Comparison of ENCODE assay signal across 9 cellular contexts in the genomic region with DNA sequence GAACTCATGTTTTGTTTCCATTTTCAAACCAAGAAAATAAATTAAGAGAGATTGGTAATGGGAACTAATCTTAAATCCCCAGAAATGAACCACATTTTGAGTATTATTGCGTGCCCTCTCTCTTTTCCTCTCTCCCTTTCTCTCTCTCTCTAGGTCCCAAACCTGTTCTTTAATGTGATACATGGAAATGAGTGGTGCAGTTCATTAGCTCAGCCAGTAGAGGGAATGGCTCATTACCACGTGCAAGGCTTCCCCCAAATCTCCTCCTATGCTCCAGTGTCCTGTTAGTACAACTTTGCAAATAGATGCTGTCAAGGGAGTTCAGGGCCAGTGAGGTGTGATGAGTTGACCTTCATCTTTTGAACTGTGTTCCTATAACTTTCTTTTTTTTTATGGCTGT.
A peak's percentile ranks its signal among the peaks of the same experiment; 100 is the strongest.
DNase-seq lines count a peak whose midpoint lies in the region; ATAC-seq and TF ChIP-seq lines count a peak whose summit lies in the region.
"Had no signal": no experiment of that assay in that cellular context is flagged by ENCODE, and none has a peak within 500 bp of the region (broad histone marks: within the 10 kb centered on the region; RNA-seq: fewer than 3 reads in every experiment).

No MANE protein-coding gene starts in this region.

- ATAC-seq in GM18867 (IDR thresholded peaks at IDR 0.05; ENCODE audit: unreplicated experiment) (peak; percentile 95), HG03342 (IDR thresholded peaks at IDR 0.05; ENCODE audit: unreplicated experiment) (peak; percentile 95), PC-3 (no peak)

- TF ChIP-seq POLR2A in prostate gland (IDR thresholded peaks at IDR 0.05), result no peak

- H3K36me3 Mint-ChIP-seq in Caco-2 (ENCODE audit: insufficient read depth, unreplicated experiment), result no peaks in the 10 kb centered on the region

- DNase-seq in Caco-2, result peak in 1 of 2 experiments; percentile 55
- peak; percentile 22 for DNase-seq in PC-3
- DNase-seq in epithelial cell of proximal tubule (ENCODE audit: low read depth), result no peak
- DNase-seq in prostate gland (ENCODE audit: low spot score), result no peak
- DNase-seq in NK-92 (lab: John Stamatoyannopoulos, UW; ENCODE audit: unreplicated experiment), result no peak
- no peak for DNase-seq in NCI-H146 (lab: John Stamatoyannopoulos, UW)

- no peaks in the 10 kb centered on the region for H3K9me3 Mint-ChIP-seq in Caco-2 (ENCODE audit: unreplicated experiment)

- intact Hi-C loops in Caco-2 (cut with micrococcal nuclease; ENCODE audit: unreplicated experiment) (loop anchor here (2.0 to 10.0 kb wide), 2 partner anchors 215 to 429 kb away; no protein-coding TSS in a partner anchor), PC-3 (cut with micrococcal nuclease) (no loop called here), prostate gland (cut with DNase I) (no loop called here)

- no peaks in the 10 kb centered on the region for H3K79me2 ChIP-seq in PC-3 (ENCODE audit: low read length)

- H3F3A ChIP-seq in PC-3 (ENCODE audit: low read length, unreplicated experiment), result no peaks in the 10 kb centered on the region

- H3K9me3 ChIP-seq in Caco-2 (no peaks in the 10 kb centered on the region; the same call in 1 of the 2 replicates), PC-3 (ENCODE audit: low read length) (no peaks in the 10 kb centered on the region), prostate gland (no peaks in the 10 kb centered on the region)
- H3K9me3 ChIP-seq: SJSA1 had no signal

- H3K27me3 ChIP-seq in Caco-2 (replicated peaks; ENCODE audit: control insufficient read depth, insufficient read depth, low read length) (no peaks in the 10 kb centered on the region), PC-3 (ENCODE audit: low read length) (peaks cover 4% of the 10 kb centered on the region; the same call in 1 of the 2 replicates), prostate gland (replicated peaks; ENCODE audit: insufficient read depth) (no peaks in the 10 kb centered on the region)
- H3K27me3 ChIP-seq: SJSA1 had no signal

- WGBS in prostate gland, result 41% methylated on average over 2 of the region's 2 CpGs

- no peak overlapping the region for H2AFZ ChIP-seq in PC-3 (ENCODE audit: low read length)

- H3K9ac ChIP-seq in PC-3 (ENCODE audit: low read length), result no peak overlapping the region

- H3K4me3 ChIP-seq in Caco-2 (ENCODE audit: low read depth, low read length) (no peak overlapping the region), PC-3 (ENCODE audit: low read length) (no peak overlapping the region), epithelial cell of proximal tubule (ENCODE audit: low read depth, low read length) (no peak overlapping the region), prostate gland (no peak overlapping the region)
- H3K4me3 ChIP-seq: SJSA1 had no signal

- no peaks in the 10 kb centered on the region for H3K4me1 Mint-ChIP-seq in Caco-2 (ENCODE audit: low read depth, unreplicated experiment)

- H3K4me2 ChIP-seq in PC-3 (ENCODE audit: low read length), result no peak overlapping the region

- BruUV-seq in Caco-2 (replicated peaks; lab: Mats Ljungman, UMichigan) (no TSS peak), PC-3 (replicated peaks; lab: Mats Ljungman, UMichigan) (no TSS peak)

- TF ChIP-seq CTCF in Caco-2 (IDR thresholded peaks at IDR 0.05; ENCODE audit: insufficient read depth in 1 of 2, low read depth in 1 of 2, low read length in 1 of 2, severe bottlenecking in 1 of 2, unreplicated experiment in 1 of 2) (peak; percentile 69 to 74), PC-3 (conservative IDR thresholded peaks at IDR 0.05; ENCODE audit: low read depth, low read length) (peak; percentile 48; the same call in 1 of the 2 replicates), epithelial cell of proximal tubule (conservative IDR thresholded peaks at IDR 0.05; ENCODE audit: low read depth, low read length) (peak; percentile 64), prostate gland (IDR thresholded peaks at IDR 0.05) (peak in 3 of 4 experiments; percentile 18 to 52 (median 45))

- H3K4me3 Mint-ChIP-seq in Caco-2 (ENCODE audit: unreplicated experiment), result no peak overlapping the region

- POLR2A ChIA-PET in Caco-2 (lab: Charles Lee) (no interaction called here), PC-3 (lab: Charles Lee; ENCODE audit: unreplicated experiment) (no interaction called here)

- H3K27ac ChIP-seq in PC-3 (ENCODE audit: low read length), result no peak overlapping the region
- no peak overlapping the region for H3K27ac ChIP-seq in prostate gland
- H3K27ac ChIP-seq: SJSA1 had no signal

- H3K27me3 Mint-ChIP-seq in Caco-2 (ENCODE audit: insufficient read depth, unreplicated experiment), result no peaks in the 10 kb centered on the region

- H3K36me3 ChIP-seq in Caco-2 (ENCODE audit: control insufficient read depth, insufficient read depth, low read length) (no peaks in the 10 kb centered on the region), PC-3 (ENCODE audit: low read depth, low read length) (no peaks in the 10 kb centered on the region), prostate gland (no peaks in the 10 kb centered on the region)
- H3K36me3 ChIP-seq: SJSA1 had no signal

- no peaks in the 10 kb centered on the region for H4K20me1 ChIP-seq in PC-3 (ENCODE audit: low read length)

- CTCF ChIA-PET in Caco-2 (lab: Charles Lee), result no interaction called here
- CTCF ChIA-PET in PC-3 (lab: Charles Lee), result no interaction called here

- no peak overlapping the region for H3K27ac Mint-ChIP-seq in Caco-2 (ENCODE audit: unreplicated experiment)

- no peaks in the 10 kb centered on the region for H3K9me2 ChIP-seq in PC-3 (replicated peaks; ENCODE audit: low read length)

- H3K4me1 ChIP-seq in Caco-2 (no peaks in the 10 kb centered on the region), PC-3 (ENCODE audit: insufficient read depth, low read length) (no peaks in the 10 kb centered on the region), prostate gland (replicated peaks) (no peaks in the 10 kb centered on the region)
- H3K4me1 ChIP-seq: SJSA1 had no signal
